In the genomic region with DNA sequence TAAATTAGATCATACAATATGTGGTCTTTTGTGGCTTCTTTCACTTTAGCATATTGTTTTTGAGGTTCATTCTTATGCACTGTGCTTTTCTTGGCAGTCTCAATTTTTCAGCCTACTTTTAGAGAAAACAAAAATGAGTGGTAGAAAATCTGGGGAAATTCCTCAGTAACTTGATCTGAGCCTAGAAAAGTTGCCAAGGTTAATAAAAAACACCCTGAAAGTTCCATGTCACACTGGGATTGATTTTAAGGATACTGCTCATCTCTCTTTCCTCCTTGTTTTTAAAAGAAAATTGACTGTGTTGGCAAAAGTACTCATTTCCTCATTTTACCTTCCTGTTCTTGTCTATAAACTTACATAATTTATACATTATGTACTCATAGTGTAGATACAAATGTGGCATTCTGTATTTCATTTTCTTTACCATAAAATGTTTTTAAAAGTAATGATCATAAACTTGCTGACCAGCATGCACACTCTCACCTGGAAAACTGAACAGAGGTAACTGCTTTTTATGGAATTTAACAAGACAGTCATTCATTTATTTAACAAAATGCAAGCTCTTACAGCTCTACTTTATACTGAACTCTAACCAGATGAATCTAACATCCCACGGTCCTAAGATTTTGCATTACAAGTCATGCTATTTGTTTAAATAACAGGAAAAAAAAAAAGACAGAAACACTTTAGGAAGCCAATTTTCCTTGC, we compare ENCODE assay signal across 9 cellular contexts. TPM values are rescaled to one million over a fixed set of nuclear protein-coding genes. Genes with fewer than 3 reads are reported as not detected.
DNase-seq lines count a peak whose midpoint lies in the region; ATAC-seq and TF ChIP-seq lines count a peak whose summit lies in the region.
"Had no signal": no experiment of that assay in that cellular context is flagged by ENCODE, and none has a peak within 500 bp of the region (broad histone marks: within the 10 kb centered on the region; RNA-seq: fewer than 3 reads in every experiment).

No MANE protein-coding gene starts in this region.

- no peak overlapping the region for H4K91ac ChIP-seq in IMR-90 (ENCODE audit: insufficient read depth, low read depth, low read length)

- CTCF ChIA-PET in IMR-90 (lab: Yijun Ruan, JAX): no interaction called here

- no peak overlapping the region for H4K5ac ChIP-seq in IMR-90 (ENCODE audit: low read depth, low read length)

- H3K27me3 ChIP-seq in IMR-90 (ENCODE audit: control insufficient read depth, insufficient read depth, low read length) (peaks cover 3% of the 10 kb centered on the region; the same call in 1 of the 2 replicates), dorsolateral prefrontal cortex (no peaks in the 10 kb centered on the region)

- no TSS peak for BruUV-seq in IMR-90 (replicated peaks; lab: Mats Ljungman, UMichigan)

- no peak overlapping the region for H3K56ac ChIP-seq in IMR-90 (ENCODE audit: extremely low read depth, insufficient read depth, low read length)

- POLR2A ChIA-PET in IMR-90 (lab: Charles Lee; ENCODE audit: unreplicated experiment): interaction anchor here (0.6 kb wide), 1 partner anchor 18 kb away, joined by 3 read pairs; no protein-coding TSS in a partner anchor

- no peak overlapping the region for H3K4ac ChIP-seq in IMR-90 (ENCODE audit: low read depth, low read length)

- H3K4me2 ChIP-seq in IMR-90 (ENCODE audit: low read depth, low read length): no peak overlapping the region; the same call in 1 of the 2 replicates

- in situ Hi-C loops in IMR-90 (cut with MboI; ENCODE audit: low sequenced_read_pairs): no loop called here
- in situ Hi-C loops in astrocyte of the cerebellum (cut with HindIII; ENCODE audit: low sequenced_read_pairs): no loop called here

- H3K18ac ChIP-seq in IMR-90 (ENCODE audit: low read depth, low read length): no peak overlapping the region

- no peak overlapping the region for H3K4me3 ChIP-seq in IMR-90 (ENCODE audit: insufficient read depth, low read depth, low read length)
- H3K4me3 ChIP-seq in astrocyte of the cerebellum (ENCODE audit: low read depth, low read length): no peak overlapping the region
- no peak overlapping the region for H3K4me3 ChIP-seq in dorsolateral prefrontal cortex

- H3K4me1 ChIP-seq in IMR-90 (ENCODE audit: control insufficient read depth, insufficient read depth, low read length): peaks cover 3% of the 10 kb centered on the region

- ATAC-seq in IMR-90 (ENCODE audit: low read depth): peak; percentile 22

- H2AK5ac ChIP-seq in IMR-90 (ENCODE audit: low read depth, low read length): no peak overlapping the region

- H2BK20ac ChIP-seq in IMR-90 (ENCODE audit: low read depth, low read length): no peak overlapping the region

- no peak overlapping the region for H3K14ac ChIP-seq in IMR-90 (replicated peaks; ENCODE audit: low read depth, low read length)

- no peak for TF ChIP-seq RAD21 in IMR-90 (IDR thresholded peaks at IDR 0.05; ENCODE audit: low read length)

- H3K36me3 ChIP-seq in IMR-90 (ENCODE audit: control insufficient read depth, insufficient read depth, low read length): no peaks in the 10 kb centered on the region

- H3K79me1 ChIP-seq in IMR-90 (ENCODE audit: low read depth in 1 of 2, low read length in 2 of 2): no peaks in the 10 kb centered on the region

- no peak overlapping the region for H4K8ac ChIP-seq in IMR-90 (ENCODE audit: low read depth in 2 of 2, low read length in 2 of 2)

- no peak overlapping the region for H3K23ac ChIP-seq in IMR-90 (ENCODE audit: low read depth, low read length)

- H2BK5ac ChIP-seq in IMR-90 (ENCODE audit: low read depth, low read length, poor library complexity, severe bottlenecking): no peak overlapping the region

- no peaks in the 10 kb centered on the region for H4K20me1 ChIP-seq in IMR-90 (ENCODE audit: insufficient read depth, low read length)

- DNase-seq in EH (ENCODE audit: low read depth): peak; percentile 82
- DNase-seq in IMR-90: peak; percentile 77
- DNase-seq in astrocyte of the cerebellum (ENCODE audit: low read depth): peak; percentile 81
- DNase-seq in non-pigmented ciliary epithelial cell (ENCODE audit: low read depth): peak; percentile 40
- DNase-seq in DMS53 treated with DMSO at 0.1 percent for 48 hours (lab: John Stamatoyannopoulos, UW; ENCODE audit: unreplicated experiment): no peak
- no peak for DNase-seq in NCI-H1092 treated with DMSO at 0.1 percent for 48 hours (lab: John Stamatoyannopoulos, UW)
- no peak for DNase-seq in dorsolateral prefrontal cortex
- no peak for DNase-seq in DMS153 (lab: John Stamatoyannopoulos, UW)
- DNase-seq: left cardiac atrium had no signal

- dilution Hi-C loops in IMR-90 (cut with HindIII; ENCODE audit: low sequenced_read_pairs, unreplicated experiment): no loop called here

- H2AFZ ChIP-seq in IMR-90 (replicated peaks; ENCODE audit: low read length, poor library complexity): no peak overlapping the region

- no peak overlapping the region for H2AK9ac ChIP-seq in IMR-90 (replicated peaks; ENCODE audit: low read depth, low read length, poor library complexity)

- TF ChIP-seq CTCF in IMR-90 (conservative IDR thresholded peaks at IDR 0.05; ENCODE audit: low read depth, low read length) (no peak), astrocyte of the cerebellum (IDR thresholded peaks at IDR 0.05; ENCODE audit: low read depth, low read length, missing control alignments) (no peak), dorsolateral prefrontal cortex (IDR thresholded peaks at IDR 0.05 in 54 of 56, conservative IDR thresholded peaks at IDR 0.05 in 2 of 56; ENCODE audit: low read depth in 1 of 56, partially characterized antibody in 56 of 56) (no peak)

- intact Hi-C loops in IMR-90 (cut with micrococcal nuclease): no loop called here
- intact Hi-C loops in dorsolateral prefrontal cortex (cut with DNase I): no loop called here

- H3K9me3 ChIP-seq in IMR-90 (ENCODE audit: control insufficient read depth, insufficient read depth, low read length): no peaks in the 10 kb centered on the region

- no peaks in the 10 kb centered on the region for H3K9me1 ChIP-seq in IMR-90 (ENCODE audit: insufficient read depth, low read length)

- H2BK15ac ChIP-seq in IMR-90 (ENCODE audit: low read depth, low read length): no peak overlapping the region

- TF ChIP-seq POLR2A in IMR-90 (IDR thresholded peaks at IDR 0.05; ENCODE audit: low read depth, low read length): no peak

- no CpG with 5 or more reads among the region's 1 CpG for WGBS in IMR-90 (ENCODE audit: extremely low coverage in 2 of 2, insufficient read length in 1 of 2), 2 experiments

- no peak overlapping the region for H3K9ac ChIP-seq in IMR-90 (ENCODE audit: low read depth, low read length)

- H2BK120ac ChIP-seq in IMR-90 (ENCODE audit: low read depth, low read length): no peak overlapping the region

- H3K27ac ChIP-seq in IMR-90 (ENCODE audit: insufficient read depth, low read length) (no peak overlapping the region), dorsolateral prefrontal cortex (peak overlapping the region in 3 of 59 donors; percentile 1 to 58 (median 22))

TF ChIP-seq in IMR-90, 13 proteins besides CTCF, POLR2A, EP300 and RAD21:
- TF ChIP-seq MAFK (IDR thresholded peaks at IDR 0.05; ENCODE audit: low read depth, low read length) (no peak), SMC3 (IDR thresholded peaks at IDR 0.05; ENCODE audit: low read depth, low read length) (no peak), CHD1 (IDR thresholded peaks at IDR 0.05; ENCODE audit: low read depth, low read length) (no peak), FOS (IDR thresholded peaks at IDR 0.05; ENCODE audit: low read depth, low read length) (no peak), RFX5 (IDR thresholded peaks at IDR 0.05; ENCODE audit: low read depth, low read length) (no peak), NFE2L2 (IDR thresholded peaks at IDR 0.05; ENCODE audit: low read depth, low read length) (no peak), BHLHE40 (IDR thresholded peaks at IDR 0.05; ENCODE audit: low read depth, low read length) (no peak), RCOR1 (IDR thresholded peaks at IDR 0.05; ENCODE audit: insufficient replicate concordance, low read length) (no peak), MAZ (IDR thresholded peaks at IDR 0.05; ENCODE audit: borderline replicate concordance, low read depth, low read length) (no peak), CEBPB (IDR thresholded peaks at IDR 0.05; ENCODE audit: low read depth, low read length) (no peak), MXI1 (IDR thresholded peaks at IDR 0.05; ENCODE audit: borderline replicate concordance, low read depth, low read length) (no peak)
- TF ChIP-seq, protein P1, sequence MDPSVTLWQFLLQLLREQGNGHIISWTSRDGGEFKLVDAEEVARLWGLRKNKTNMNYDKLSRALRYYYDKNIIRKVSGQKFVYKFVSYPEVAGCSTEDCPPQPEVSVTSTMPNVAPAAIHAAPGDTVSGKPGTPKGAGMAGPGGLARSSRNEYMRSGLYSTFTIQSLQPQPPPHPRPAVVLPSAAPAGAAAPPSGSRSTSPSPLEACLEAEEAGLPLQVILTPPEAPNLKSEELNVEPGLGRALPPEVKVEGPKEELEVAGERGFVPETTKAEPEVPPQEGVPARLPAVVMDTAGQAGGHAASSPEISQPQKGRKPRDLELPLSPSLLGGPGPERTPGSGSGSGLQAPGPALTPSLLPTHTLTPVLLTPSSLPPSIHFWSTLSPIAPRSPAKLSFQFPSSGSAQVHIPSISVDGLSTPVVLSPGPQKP (IDR thresholded peaks at IDR 0.05; ENCODE audit: borderline replicate concordance, low read depth, low read length): no peak
- TF ChIP-seq, protein P2, sequence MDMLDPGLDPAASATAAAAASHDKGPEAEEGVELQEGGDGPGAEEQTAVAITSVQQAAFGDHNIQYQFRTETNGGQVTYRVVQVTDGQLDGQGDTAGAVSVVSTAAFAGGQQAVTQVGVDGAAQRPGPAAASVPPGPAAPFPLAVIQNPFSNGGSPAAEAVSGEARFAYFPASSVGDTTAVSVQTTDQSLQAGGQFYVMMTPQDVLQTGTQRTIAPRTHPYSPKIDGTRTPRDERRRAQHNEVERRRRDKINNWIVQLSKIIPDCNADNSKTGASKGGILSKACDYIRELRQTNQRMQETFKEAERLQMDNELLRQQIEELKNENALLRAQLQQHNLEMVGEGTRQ (IDR thresholded peaks at IDR 0.05; ENCODE audit: low read depth, low read length): no peak
TF ChIP-seq in IMR-90: peak in this region for 0.

RNA-seq across cellular contexts. Expression of gene SH3BP5, which starts 28.6 kb away (rescaled TPM):
- total RNA-seq in IMR-90 (2012; rRNA removed) (14.0 and 14.2 TPM in 2 replicates), dorsolateral prefrontal cortex (100 to 1,000 TPM in 1 of 120 experiments, 10 to 100 TPM in 119; 30.2 to 111 (median 66.8) TPM)
- polyA plus RNA-seq in IMR-90 (2012; rRNA removed): 22.3 and 23.5 TPM in 2 replicates
- 20.8 and 23.4 TPM in 2 replicates for polyA plus RNA-seq in IMR-90 (2012; cell fraction: cytosol; rRNA removed)
- 18.9 and 31.2 TPM in 2 replicates for polyA plus RNA-seq in IMR-90 (2012; cell fraction: nucleus; rRNA removed; ENCODE audit: low replicate concordance)

Comparison
In these comparisons a context has a peak if more than half of its experiments do, and no peak if none do; other contexts are left out.
1. DNase-seq: peak in EH (single experiment), IMR-90 (single experiment), astrocyte of the cerebellum (single experiment) and non-pigmented ciliary epithelial cell (single experiment); none in DMS53 treated with DMSO at 0.1 percent for 48 hours (single experiment), NCI-H1092 treated with DMSO at 0.1 percent for 48 hours (single experiment), dorsolateral prefrontal cortex (0 of 10) and DMS153 (single experiment).